7 cellular contexts compared by ENCODE assay signal in the genomic region with DNA sequence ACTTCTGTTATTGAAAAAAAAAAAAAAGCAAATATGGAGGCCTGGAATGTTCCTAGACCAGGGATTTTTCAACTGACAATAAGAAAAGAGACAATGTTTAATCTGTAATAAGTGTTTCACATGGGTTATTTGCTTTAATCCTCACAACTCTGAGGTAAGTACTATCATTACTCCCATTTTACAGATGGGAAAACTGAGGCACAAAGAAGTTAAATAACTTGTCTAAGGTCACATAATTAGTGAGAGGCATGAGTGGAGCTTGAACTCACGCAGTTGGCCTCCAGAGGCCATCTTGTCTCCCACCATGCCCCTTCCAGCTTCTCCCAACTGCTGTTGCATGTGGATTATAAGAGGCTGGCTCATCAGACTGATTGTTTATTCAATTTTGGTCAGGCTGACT.
"Had no signal": no experiment of that assay in that cellular context is flagged by ENCODE, and none has a peak within 500 bp of the region (broad histone marks: within the 10 kb centered on the region; RNA-seq: fewer than 3 reads in every experiment).

No MANE protein-coding gene starts in this region.

- H2AFZ ChIP-seq: GM23338 had no signal

- DNase-seq: H9, HCEC 1CT, KG1 had no signal

- H3K4me3 ChIP-seq: GM23338 had no signal

- H3K4me2 ChIP-seq: GM23338 had no signal

- ATAC-seq: GM23338 had no signal

- FAIRE-seq: H1, H54, HTR-8/SVneo had no signal
